ENCODE assay signal across 28 cellular contexts in the genomic region with DNA sequence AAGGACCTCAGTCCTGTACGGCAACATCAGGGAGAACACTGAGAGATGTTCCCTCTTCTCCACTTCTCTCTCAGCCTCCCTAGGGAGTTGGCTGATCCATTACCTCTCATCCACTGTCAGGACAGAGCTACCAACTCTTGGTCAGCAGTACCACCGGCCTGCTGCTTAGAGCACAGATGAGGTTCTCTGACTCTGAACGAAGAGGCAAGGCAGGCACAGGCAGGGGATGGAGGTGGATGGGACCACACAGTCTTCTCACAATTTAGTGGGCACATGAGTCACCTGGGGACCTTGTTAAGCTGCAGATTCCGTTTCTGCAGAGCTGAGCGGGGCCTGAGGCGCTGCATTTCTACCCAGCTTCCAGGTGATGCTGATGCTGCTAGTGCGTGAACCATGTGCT.
"Had no signal": no experiment of that assay in that cellular context is flagged by ENCODE, and none has a peak within 500 bp of the region (broad histone marks: within the 10 kb centered on the region; RNA-seq: fewer than 3 reads in every experiment).

No MANE protein-coding gene starts in this region.

- ATAC-seq: activated naive CD8-positive, alpha-beta T cell treated with anti-CD3 and anti-CD28 coated beads, Interleukin-2, amount 50 U/mL, for 24 hours; activated T-cell treated with anti-CD3 and anti-CD28 coated beads, Interleukin-2, amount 50 U/mL, for 4 hours; effector memory CD8-positive, alpha-beta T cell; gastroesophageal sphincter had no signal

- H3K9me3 ChIP-seq: adrenal gland, ascending aorta, breast epithelium, colonic mucosa, esophagus squamous epithelium, gastroesophageal sphincter had no signal

- H3K4me3 ChIP-seq: adrenal gland, ascending aorta, breast epithelium, cardiac muscle cell, colonic mucosa, dorsolateral prefrontal cortex, esophagus squamous epithelium, gastroesophageal sphincter had no signal

- H3K4me1 ChIP-seq: adrenal gland, ascending aorta, breast epithelium, colonic mucosa, esophagus squamous epithelium, gastroesophageal sphincter had no signal

- H3K36me3 ChIP-seq: adrenal gland, ascending aorta, breast epithelium, cardiac muscle cell, colonic mucosa, esophagus squamous epithelium, gastroesophageal sphincter had no signal

- H3K27ac ChIP-seq: adrenal gland, ascending aorta, breast epithelium, cardiac muscle cell, colonic mucosa, dorsolateral prefrontal cortex, esophagus squamous epithelium, gastroesophageal sphincter, VCaP had no signal

- H3K27me3 ChIP-seq: ascending aorta, cardiac muscle cell, colonic mucosa had no signal

- DNase-seq: activated CD4-positive, alpha-beta memory T cell treated with anti-CD3 and anti-CD28 coated beads, Interleukin-2, amount 10 ng/mL, durations not matched to agents 7 days and 5 days; activated CD4-positive, alpha-beta T cell treated with anti-CD3 and anti-CD28 coated beads for 1 hour; activated CD4-positive, alpha-beta T cell treated with anti-CD3 and anti-CD28 coated beads for 4 hours; activated CD4-positive, alpha-beta T cell treated with anti-CD3 and anti-CD28 coated beads, Interleukin-2, amount 10 ng/mL, durations not matched to agents 7 days and 5 days; activated CD4-positive, alpha-beta T cell treated with anti-CD3 and anti-CD28 coated beads, Interleukin-2, amount 50 U/mL, for 4 hours; activated CD8-positive, alpha-beta memory T cell treated with anti-CD3 and anti-CD28 coated beads, Interleukin-2, amount 50 U/mL, for 48 hours; activated effector memory CD4-positive, alpha-beta T cell treated with anti-CD3 and anti-CD28 coated beads, Interleukin-2, amount 50 U/mL, for 16 hours; activated naive CD4-positive, alpha-beta T cell treated with anti-CD3 and anti-CD28 coated beads for 36 hours; activated naive CD8-positive, alpha-beta T cell treated with anti-CD3 and anti-CD28 coated beads for 36 hours; activated naive CD8-positive, alpha-beta T cell treated with anti-CD3 and anti-CD28 coated beads, Interleukin-2, amount 50 U/mL, for 24 hours; activated T-cell treated with anti-CD3 and anti-CD28 coated beads, Interleukin-2, amount 50 U/mL, for 4 hours; adrenal gland; amygdala; central memory CD4-positive, alpha-beta T cell; cerebellar nuclear complex; colonic mucosa; dorsolateral prefrontal cortex; effector CD4-positive, alpha-beta T cell; effector memory CD8-positive, alpha-beta T cell; erythroblast; esophagus squamous epithelium; foreskin melanocyte; T-helper 2 cell had no signal
